8 cellular contexts compared by ENCODE assay signal in the genomic region with DNA sequence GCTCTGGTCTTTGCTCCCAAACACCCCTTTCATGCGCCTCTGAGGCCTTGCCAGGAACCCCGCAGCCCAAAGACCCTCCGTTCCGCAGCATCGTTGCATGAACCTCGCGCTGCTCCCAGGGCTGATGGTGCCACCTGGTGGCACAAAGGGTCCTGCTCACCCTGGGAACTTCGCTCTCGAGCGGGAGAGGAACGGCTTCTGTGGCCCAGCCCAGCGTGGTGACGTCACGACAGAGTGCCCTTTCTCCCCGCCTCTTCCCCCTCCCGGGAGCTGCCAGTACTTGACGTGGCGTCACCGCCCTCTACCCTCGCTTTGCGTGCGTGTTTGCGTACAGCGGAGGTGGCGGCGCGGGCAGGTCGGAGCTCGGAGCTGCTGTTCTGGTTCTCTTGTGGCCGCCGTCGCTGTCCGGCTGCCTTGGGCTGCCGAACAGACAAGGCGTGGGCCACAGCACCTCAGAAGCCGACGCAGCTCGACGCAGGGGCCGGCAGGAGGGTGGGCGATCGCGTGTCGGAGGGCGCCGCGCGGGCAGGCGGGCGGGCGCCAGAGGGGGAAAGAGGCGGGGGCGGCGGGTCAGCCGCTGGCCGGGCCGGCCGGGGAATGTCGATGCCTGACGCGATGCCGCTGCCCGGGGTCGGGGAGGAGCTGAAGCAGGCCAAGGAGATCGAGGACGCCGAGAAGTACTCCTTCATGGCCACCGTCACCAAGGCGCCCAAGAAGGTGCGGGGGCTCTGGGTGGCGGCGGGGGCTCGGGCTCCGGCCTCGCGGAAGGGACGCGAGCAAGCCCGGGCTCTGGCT.
DNase-seq lines count a peak whose midpoint lies in the region; ATAC-seq lines count a peak whose summit lies in the region.

A gene (plus strand): TSS at position 310 of the 795 bp plus-strand sequence. CDS start 288 bp downstream, at position 598.

- peak within 1 kb of the TSS; percentile 93 for H3K27ac ChIP-seq in cingulate gyrus (ENCODE audit: low read depth, low read length)

- DNase-seq in C1 segment of cervical spinal cord (lab: John Stamatoyannopoulos, UW) = peak; percentile 82 to 99 (median 97)
- DNase-seq in GM19240 (ENCODE audit: insufficient read length, low spot score) = peak; percentile 98
- DNase-seq in NCI-H524 treated with DMSO at 0.1 percent for 48 hours (lab: John Stamatoyannopoulos, UW) = peak; percentile 80
- DNase-seq in activated CD4-positive, alpha-beta T cell treated with anti-CD3 and anti-CD28 coated beads for 4 hours = peak; percentile 99 to 100
- DNase-seq in kidney tubule cell (ENCODE audit: low spot score) = peak; percentile 99
- peak; percentile 97 to 99 (median 98) for DNase-seq in stimulated activated CD4-positive, alpha-beta T cell treated with anti-CD3 and anti-CD28 coated beads, Interleukin-1b, Interleukin-23, amount 100 ng/mL, for 24 hours (ENCODE audit: low read depth in 4 of 4, low spot score in 1 of 4)

- ATAC-seq in HG03460 (IDR thresholded peaks at IDR 0.05; ENCODE audit: unreplicated experiment) = peak; percentile 97

Comparison
In these comparisons a context has a peak if more than half of its experiments do, and no peak if none do; other contexts are left out.
1. Peak in every context shown above with its lines: DNase-seq, ATAC-seq and H3K27ac ChIP-seq.